ENCODE assay signal across 8 cellular contexts in the genomic region with DNA sequence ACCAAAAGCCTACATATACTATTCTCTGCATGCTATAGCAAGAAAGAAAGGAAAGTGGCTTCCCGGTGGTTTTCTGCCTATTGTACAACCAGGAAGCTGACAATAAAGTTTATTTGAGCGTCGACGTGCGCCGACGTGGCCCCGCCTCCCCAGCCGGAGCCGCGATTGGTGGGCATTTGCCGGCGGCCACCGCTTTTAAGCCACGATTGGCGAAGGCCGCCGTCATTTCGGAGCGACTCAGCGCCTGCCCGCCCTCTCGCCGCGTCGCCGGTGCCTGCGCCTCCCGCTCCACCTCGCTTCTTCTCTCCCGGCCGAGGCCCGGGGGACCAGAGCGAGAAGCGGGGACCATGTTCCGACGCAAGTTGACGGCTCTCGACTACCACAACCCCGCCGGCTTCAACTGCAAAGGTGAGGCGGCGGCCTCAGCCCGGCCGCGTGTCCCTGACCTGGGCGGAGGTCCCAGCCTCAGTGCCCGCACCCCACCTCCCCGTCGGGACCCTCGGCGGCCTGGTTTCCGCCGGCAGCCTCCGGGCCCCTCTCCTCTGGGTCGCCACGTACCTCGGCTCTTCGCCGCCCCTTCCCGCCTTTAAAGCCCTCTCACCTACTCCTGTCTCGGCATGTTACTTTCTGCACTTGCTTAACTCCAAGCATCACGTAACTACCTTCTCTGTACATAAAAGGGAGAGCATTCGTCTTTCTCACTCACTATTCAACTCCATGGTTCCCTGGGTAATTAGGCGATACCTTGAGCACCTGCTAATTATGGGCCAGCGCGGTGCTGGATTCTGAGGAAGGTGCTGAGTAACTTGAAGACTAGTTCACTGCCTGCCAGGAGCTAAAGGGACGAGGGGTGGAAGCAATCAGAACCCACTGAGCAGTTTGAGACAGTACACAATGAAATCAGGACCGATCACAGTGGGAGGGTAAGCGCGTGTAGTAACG. TPM values are rescaled to one million over a fixed set of nuclear protein-coding genes. Genes with fewer than 3 reads are reported as not detected.
A peak's percentile ranks its signal among the peaks of the same experiment; 100 is the strongest.
DNase-seq lines count a peak whose midpoint lies in the region; ATAC-seq and TF ChIP-seq lines count a peak whose summit lies in the region.

A gene (plus strand): TSS at position 254 of the 942 bp plus-strand sequence. CDS start 94 bp downstream, at position 348.

- H3K36me3 ChIP-seq in ascending aorta: peaks cover 16 to 17% of the 10 kb centered on the region in 2 donors
- peaks cover 3% of the 10 kb centered on the region for H3K36me3 ChIP-seq in rectal smooth muscle tissue (ENCODE audit: control insufficient read depth, insufficient read depth, low read length)
- H3K36me3 ChIP-seq in aorta (ENCODE audit: control insufficient read depth in 1 of 2, insufficient read depth in 2 of 2, low read length in 1 of 2): no peaks in the 10 kb centered on the region

- peak within 1 kb of the TSS; percentile 89 to 94 for H3K4me3 ChIP-seq in ascending aorta
- peak within 1 kb of the TSS; percentile 76 for H3K4me3 ChIP-seq in right cardiac atrium (ENCODE audit: low read length)
- peak within 1 kb of the TSS; percentile 66 for H3K4me3 ChIP-seq in rectal smooth muscle tissue (ENCODE audit: low read length)
- peak within 1 kb of the TSS; percentile 75 to 91 for H3K4me3 ChIP-seq in aorta (ENCODE audit: low read length in 2 of 2)

- H3K36me3 Mint-ChIP-seq in T-helper 2 cell treated with Interferon-gamma antibody and Interleukin-4, amounts not matched to agents 5 μg/mL and 100 μg/mL, for 36 hours (ENCODE audit: low read depth): peaks cover 26% of the 10 kb centered on the region

- no peak for TF ChIP-seq CTCF in ascending aorta (IDR thresholded peaks at IDR 0.05)

- WGBS in right cardiac atrium: under 1% methylated on average over 72 of the region's 72 CpGs
- 0% methylated on average over 62 to 72 of the region's 72 CpGs for WGBS in aorta, 2 donors

- intact Hi-C loops in ascending aorta (cut with DNase I) (loop anchor here (2.0 to 5.0 kb wide), 4 partner anchors 43 to 563 kb away; a partner anchor contains a TSS), right cardiac atrium (cut with DNase I) (loop anchor here in 2 of 4 donors (10.0 kb wide), 1 partner anchor 205 kb away; no protein-coding TSS in a partner anchor), aorta (cut with DNase I) (no loop called here)

- DNase-seq in NCI-H187 (lab: John Stamatoyannopoulos, UW) (peak; percentile 91 to 94), ascending aorta (ENCODE audit: low spot score in 2 of 2) (peak; percentile 59 to 96), right cardiac atrium (peak; percentile 96 to 98 (median 97)), aorta (peak; percentile 96 to 98)
- peak; percentile 93 for DNase-seq in T-helper 2 cell treated with Interferon-gamma antibody and Interleukin-4, amounts not matched to agents 5 μg/mL and 100 μg/mL, for 36 hours (ENCODE audit: low spot score)

- peak within 1 kb of the TSS; percentile 85 for H3K9ac ChIP-seq in rectal smooth muscle tissue (ENCODE audit: low read length)

- H3K9me3 ChIP-seq in ascending aorta (no peaks in the 10 kb centered on the region), right cardiac atrium (ENCODE audit: control insufficient read depth, low read length) (no peaks in the 10 kb centered on the region), aorta (ENCODE audit: control insufficient read depth, low read length) (no peaks in the 10 kb centered on the region)

- peaks cover 29% of the 10 kb centered on the region for H3K4me1 Mint-ChIP-seq in T-helper 2 cell treated with Interferon-gamma antibody and Interleukin-4, amounts not matched to agents 5 μg/mL and 100 μg/mL, for 36 hours (ENCODE audit: low read depth)

- H3K4me1 ChIP-seq in ascending aorta: peaks cover 0 to 3% of the 10 kb centered on the region in 2 donors
- no peaks in the 10 kb centered on the region for H3K4me1 ChIP-seq in right cardiac atrium (ENCODE audit: control insufficient read depth, insufficient read depth, low read length)
- peaks cover 7% of the 10 kb centered on the region for H3K4me1 ChIP-seq in rectal smooth muscle tissue (ENCODE audit: control insufficient read depth, insufficient read depth, low read length)
- H3K4me1 ChIP-seq in aorta (ENCODE audit: control insufficient read depth in 1 of 2, insufficient read depth in 2 of 2, low read length in 2 of 2): no peaks in the 10 kb centered on the region

- H3K4me3 Mint-ChIP-seq in T-helper 2 cell treated with Interferon-gamma antibody and Interleukin-4, amounts not matched to agents 5 μg/mL and 100 μg/mL, for 36 hours: peak within 1 kb of the TSS; percentile 97

- H3K27me3 Mint-ChIP-seq in T-helper 2 cell treated with Interferon-gamma antibody and Interleukin-4, amounts not matched to agents 5 μg/mL and 100 μg/mL, for 36 hours (ENCODE audit: low read depth): no peaks in the 10 kb centered on the region

- H3K9me3 Mint-ChIP-seq in T-helper 2 cell treated with Interferon-gamma antibody and Interleukin-4, amounts not matched to agents 5 μg/mL and 100 μg/mL, for 36 hours: no peaks in the 10 kb centered on the region

- ATAC-seq in GM18499 (IDR thresholded peaks at IDR 0.05; ENCODE audit: insufficient read depth, unreplicated experiment): peak; percentile 60
- peak; percentile 90 for ATAC-seq in HG02938 (IDR thresholded peaks at IDR 0.05; ENCODE audit: unreplicated experiment)
- ATAC-seq in right cardiac atrium: peak; percentile 99 to 100
- ATAC-seq in aorta (ENCODE audit: low FRiP score): peak; percentile 98

- H3K27ac ChIP-seq in ascending aorta (peak within 1 kb of the TSS; percentile 86 to 94), right cardiac atrium (ENCODE audit: low read length) (peak within 1 kb of the TSS; percentile 53), rectal smooth muscle tissue (ENCODE audit: low read depth, low read length) (peak within 1 kb of the TSS; percentile 87), aorta (ENCODE audit: low read depth in 1 of 2, low read length in 2 of 2) (peak within 1 kb of the TSS; percentile 2 to 34)

- H3K27me3 ChIP-seq in ascending aorta (no peaks in the 10 kb centered on the region), right cardiac atrium (ENCODE audit: control insufficient read depth, insufficient read depth) (no peaks in the 10 kb centered on the region), rectal smooth muscle tissue (ENCODE audit: control insufficient read depth, insufficient read depth, low read length) (no peaks in the 10 kb centered on the region), aorta (ENCODE audit: control insufficient read depth in 1 of 2, insufficient read depth in 2 of 2, low read length in 1 of 2) (no peaks in the 10 kb centered on the region)

- H3K27ac Mint-ChIP-seq in T-helper 2 cell treated with Interferon-gamma antibody and Interleukin-4, amounts not matched to agents 5 μg/mL and 100 μg/mL, for 36 hours: peak within 1 kb of the TSS; percentile 96

RNA-seq across cellular contexts. Expression of the gene that starts here (rescaled TPM):
- total RNA-seq in ascending aorta (15.3 TPM), right cardiac atrium (100 to 1,000 TPM; 160 to 217 (median 190) TPM), aorta (100 to 1,000 TPM; 110 to 117 TPM)
- polyA plus RNA-seq in right cardiac atrium (190 TPM), aorta (100 to 1,000 TPM; 109 to 117 TPM)

Comparison
In these comparisons a context has a peak if more than half of its experiments do, and no peak if none do; other contexts are left out.
1. Peak in every context shown above with its lines: DNase-seq, ATAC-seq, H3K4me3 ChIP-seq and H3K27ac ChIP-seq.
2. H3K27ac ChIP-seq: peak in every context shown above with its lines; median percentile 90 in ascending aorta; 87 in rectal smooth muscle tissue; 53 in right cardiac atrium; 18 in aorta.